Comparison of ENCODE assay signal across 1 cellular context in genomic region chr9:7246917-7247538, GRCh38.
TF ChIP-seq lines count a peak whose summit lies in the region.

No MANE protein-coding gene starts in this region.

TF ChIP-seq in HEK293, 187 proteins besides CTCF, POLR2A, EP300 and RAD21:
- peak; percentile 38; the same call in 1 of the 2 replicates for TF ChIP-seq GLIS1 (tag by site-specific recombination; IDR thresholded peaks at IDR 0.05)
- TF ChIP-seq ZNF596 (tag by site-specific recombination; IDR thresholded peaks at IDR 0.05), result no peak
- TF ChIP-seq TRIM28 (IDR thresholded peaks at IDR 0.05; ENCODE audit: borderline replicate concordance, low read length), result peak; percentile 66; the same call in 1 of the 2 replicates
- TF ChIP-seq ZNF571 (tag by site-specific recombination; IDR thresholded peaks at IDR 0.05), result no peak
- TF ChIP-seq OSR2 (tag by site-specific recombination; IDR thresholded peaks at IDR 0.05), result peak; percentile 48; the same call in 1 of the 2 replicates
- TF ChIP-seq INSM2 (tag by site-specific recombination; IDR thresholded peaks at IDR 0.05), result 0 out of 2 replicates have a peak, but pooled peaks have one; percentile 20
- 0 out of 2 replicates have a peak, but pooled peaks have one; percentile 27 for TF ChIP-seq HIC1 (tag by site-specific recombination; IDR thresholded peaks at IDR 0.05)
